8 cellular contexts compared by ENCODE assay signal in genomic region chr10:114402871-114403544, GRCh38. TPM values are rescaled to one million over a fixed set of nuclear protein-coding genes. Genes with fewer than 3 reads are reported as not detected.
A peak's percentile ranks its signal among the peaks of the same experiment; 100 is the strongest.
DNase-seq lines count a peak whose midpoint lies in the region; ATAC-seq and TF ChIP-seq lines count a peak whose summit lies in the region.

No MANE protein-coding gene starts in this region.

- peak overlapping the region; percentile 95 for H3K27ac ChIP-seq in Panc1 (ENCODE audit: low read length)
- peak overlapping the region; percentile 76 to 87 (median 80) for H3K27ac ChIP-seq in esophagus squamous epithelium

- H3K4me3 Mint-ChIP-seq in nephron progenitor cell = peak overlapping the region; percentile 91

- no TSS peak for BruUV-seq in Panc1 (replicated peaks; lab: Mats Ljungman, UMichigan)

- H3K27ac Mint-ChIP-seq in nephron progenitor cell = peak overlapping the region; percentile 67

- H3K4me3 ChIP-seq in Panc1 (ENCODE audit: low read depth in 2 of 2, low read length in 2 of 2) (peak overlapping the region; percentile 77 to 92), esophagus squamous epithelium (peak overlapping the region; percentile 67 to 77 (median 73))

- intact Hi-C loops in Panc1 (cut with micrococcal nuclease; ENCODE audit: unreplicated experiment) (loop anchor here (5.0 kb wide), 1 partner anchor 96 kb away; no protein-coding TSS in a partner anchor), esophagus squamous epithelium (cut with DNase I) (no loop called here)

- TF ChIP-seq CTCF in Panc1 (IDR thresholded peaks at IDR 0.05) = no peak
- TF ChIP-seq CTCF in esophagus squamous epithelium (IDR thresholded peaks at IDR 0.05) = no peak
- no peak for TF ChIP-seq CTCF in nephron progenitor cell (IDR thresholded peaks at IDR 0.05)

- H3K36me3 ChIP-seq in Panc1 (ENCODE audit: control insufficient read depth, insufficient read depth, low read length) (no peaks in the 10 kb centered on the region), esophagus squamous epithelium (no peaks in the 10 kb centered on the region)

- H3K36me3 Mint-ChIP-seq in nephron progenitor cell (ENCODE audit: low read depth) = no peaks in the 10 kb centered on the region

- ATAC-seq in Panc1 (no peak), GM19467 (IDR thresholded peaks at IDR 0.05; ENCODE audit: unreplicated experiment) (no peak), GM21423 (IDR thresholded peaks at IDR 0.05; ENCODE audit: unreplicated experiment) (no peak)

- H3K27me3 ChIP-seq in Panc1 (ENCODE audit: control insufficient read depth, insufficient read depth, low read length) (no peaks in the 10 kb centered on the region), esophagus squamous epithelium (peaks cover 0 to 27% (median 0%) of the 10 kb centered on the region in 4 donors)

- no peaks in the 10 kb centered on the region for H3K9me3 Mint-ChIP-seq in nephron progenitor cell

- peaks cover 65% of the 10 kb centered on the region for H3K4me1 Mint-ChIP-seq in nephron progenitor cell

- DNase-seq in ACHN (peak; percentile 87), Panc1 (ENCODE audit: low read depth, low spot score) (no peak), esophagus squamous epithelium (lab: John Stamatoyannopoulos, UW) (no peak), nephron progenitor cell (peak; percentile 38), NCI-H748 (lab: John Stamatoyannopoulos, UW; ENCODE audit: unreplicated experiment) (no peak), SKM-1 (lab: John Stamatoyannopoulos, UW; ENCODE audit: unreplicated experiment) (no peak)

- H3K9me3 ChIP-seq in Panc1 (ENCODE audit: control insufficient read depth, insufficient read depth, low read depth, low read length) (no peaks in the 10 kb centered on the region), esophagus squamous epithelium (no peaks in the 10 kb centered on the region)

- CTCF ChIA-PET in Panc1 (lab: Charles Lee) = interaction anchor here (0.6 to 1.4 kb wide), 3 partner anchors 68 to 99 kb away, joined by 3 to 9 read pairs (median 4); no protein-coding TSS in a partner anchor

- POLR2A ChIA-PET in Panc1 (lab: Charles Lee) = interaction anchor here (0.9 kb wide), 1 partner anchor 96 kb away, joined by 3 read pairs; no protein-coding TSS in a partner anchor

- in situ Hi-C loops in ACHN (cut with HindIII; ENCODE audit: low pct_ligation_motif_present, low pct_unique_long_range_greater_than_20kb, low sequenced_read_pairs) = no loop called here
- in situ Hi-C loops in Panc1 (cut with HindIII; ENCODE audit: low pct_unique_long_range_greater_than_20kb, low sequenced_read_pairs) = no loop called here

- H3K4me1 ChIP-seq in Panc1 (ENCODE audit: control insufficient read depth, insufficient read depth, low read length) (peaks cover 62% of the 10 kb centered on the region), esophagus squamous epithelium (peaks cover 3 to 75% (median 27%) of the 10 kb centered on the region in 3 donors)

- H3K27me3 Mint-ChIP-seq in nephron progenitor cell (ENCODE audit: low read depth, poor library complexity) = peaks cover 23% of the 10 kb centered on the region

- 5 to 16% methylated on average over 14 to 17 of the region's 17 CpGs for WGBS in esophagus squamous epithelium, 2 donors

- TF ChIP-seq POLR2A in esophagus squamous epithelium (IDR thresholded peaks at IDR 0.05) = no peak

RNA-seq across cellular contexts. Expression of gene AFAP1L2, which starts 1.3 kb away (rescaled TPM):
- total RNA-seq in Panc1 (2021; ENCODE audit: unreplicated experiment) (170 TPM), esophagus squamous epithelium (10 to 100 TPM in 3 of 4 donors, 1 to 10 TPM in 1; 9.8 to 15.5 (median 11.8) TPM)
- polyA plus RNA-seq in Panc1 (2012; ENCODE audit: insufficient read length) = 113 TPM

Comparison
In these comparisons a context has a peak if more than half of its experiments do, and no peak if none do; other contexts are left out.
1. DNase-seq: peak in ACHN (single experiment) and nephron progenitor cell (single experiment); none in Panc1 (single experiment), esophagus squamous epithelium (single experiment), NCI-H748 (single experiment) and SKM-1 (single experiment).
2. RNA of gene AFAP1L2, which starts 1.3 kb away (total RNA-seq): 170 TPM in Panc1 (single experiment); 9.8 to 15.5 TPM in esophagus squamous epithelium; every median in the first group is over 10 times any median in the second.